In the genomic region with DNA sequence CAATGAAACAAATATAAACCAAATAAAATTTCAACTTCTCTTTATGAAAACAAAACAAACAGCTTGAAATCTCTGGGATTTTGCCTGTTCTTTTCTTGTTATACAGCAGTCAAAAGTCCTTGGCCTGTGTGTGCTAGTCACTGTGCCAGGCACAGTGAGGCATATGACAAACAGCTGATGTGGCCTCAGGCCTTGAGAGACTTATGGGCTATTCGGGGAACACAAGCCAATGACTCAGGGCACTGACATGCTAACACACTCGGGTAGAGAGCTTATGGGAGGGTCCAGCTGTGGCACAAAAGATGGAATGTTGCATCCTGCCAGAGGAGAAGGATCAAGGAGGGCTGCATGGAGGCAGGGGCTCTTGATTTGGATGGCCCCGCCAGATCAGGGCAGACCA, we compare ENCODE assay signal across 18 cellular contexts.
DNase-seq lines count a peak whose midpoint lies in the region; ATAC-seq and TF ChIP-seq lines count a peak whose summit lies in the region.
"Had no signal": no experiment of that assay in that cellular context is flagged by ENCODE, and none has a peak within 500 bp of the region (broad histone marks: within the 10 kb centered on the region; RNA-seq: fewer than 3 reads in every experiment).

No MANE protein-coding gene starts in this region.

- H3K4ac ChIP-seq in mesendoderm (ENCODE audit: low read depth, low read length): no peak overlapping the region

- in situ Hi-C loops in mammary epithelial cell (cut with MboI; ENCODE audit: low sequenced_read_pairs in 2 of 2): no loop called here

- no peak overlapping the region for H3K23ac ChIP-seq in mesendoderm (ENCODE audit: low read length)

- H3K36me3 ChIP-seq in A673 (ENCODE audit: insufficient read depth, low read length, poor library complexity, severe bottlenecking) (no peaks in the 10 kb centered on the region), mammary epithelial cell (ENCODE audit: insufficient read depth, low read length) (no peaks in the 10 kb centered on the region), mesendoderm (ENCODE audit: control insufficient read depth, insufficient read depth, low read length) (no peaks in the 10 kb centered on the region), SK-N-SH (replicated peaks in 1 of 2; ENCODE audit: control insufficient read depth in 1 of 2, insufficient read depth in 2 of 2, low read length in 1 of 2) (no peaks in the 10 kb centered on the region)
- H3K36me3 ChIP-seq: heart left ventricle had no signal

- H3K4me3 ChIP-seq in A673 (ENCODE audit: low read depth, low read length, poor library complexity, severe bottlenecking): no peak overlapping the region
- no peak overlapping the region for H3K4me3 ChIP-seq in mammary epithelial cell (replicated peaks in 1 of 3; ENCODE audit: insufficient read depth in 1 of 3, low read depth in 2 of 3, low read length in 3 of 3)
- H3K4me3 ChIP-seq in mesendoderm (ENCODE audit: low read length): no peak overlapping the region
- no peak overlapping the region for H3K4me3 ChIP-seq in SK-N-SH (ENCODE audit: low read depth in 2 of 2, low read length in 1 of 2)
- H3K4me3 ChIP-seq: A549, heart left ventricle had no signal

- H2AK5ac ChIP-seq in mesendoderm (ENCODE audit: low read length): no peak overlapping the region

- peak; percentile 26 for DNase-seq in A673 (ENCODE audit: low spot score)
- peak; percentile 36 for DNase-seq in HT1080 (ENCODE audit: low read depth)
- peak; percentile 50 for DNase-seq in mammary epithelial cell
- DNase-seq in mesendoderm: peak; percentile 7
- no peak for DNase-seq in T1000 (lab: John Stamatoyannopoulos, UW)
- DNase-seq in SK-N-SH: no peak
- DNase-seq: activated naive CD8-positive, alpha-beta T cell treated with anti-CD3 and anti-CD28 coated beads for 36 hours; Calu3; heart left ventricle; left cardiac atrium; naive thymus-derived CD8-positive, alpha-beta T cell; NCI-H1417; stimulated activated CD4-positive, alpha-beta T cell treated with anti-CD3 and anti-CD28 coated beads, Interleukin-2, amount 100 ng/mL, for 48 hours; T-helper 2 cell; trophoblast cell had no signal

- H4K20me1 ChIP-seq in mammary epithelial cell (ENCODE audit: insufficient read depth, low read length) (no peaks in the 10 kb centered on the region), SK-N-SH (ENCODE audit: insufficient read depth) (no peaks in the 10 kb centered on the region)

- no peak overlapping the region for H3K4me2 ChIP-seq in mammary epithelial cell (ENCODE audit: insufficient read depth, low read depth, low read length)
- no peak overlapping the region for H3K4me2 ChIP-seq in mesendoderm (ENCODE audit: low read length)
- H3K4me2 ChIP-seq in SK-N-SH: no peak overlapping the region
- H3K4me2 ChIP-seq: A549 had no signal

- H3F3A ChIP-seq in SK-N-SH (replicated peaks; ENCODE audit: insufficient read depth): no peaks in the 10 kb centered on the region

- no peak overlapping the region for H4K8ac ChIP-seq in mesendoderm (ENCODE audit: low read depth, low read length)

- H3K4me1 ChIP-seq in A673 (ENCODE audit: insufficient read depth, low read length, poor library complexity, severe bottlenecking) (peaks cover 29% of the 10 kb centered on the region), mammary epithelial cell (ENCODE audit: insufficient read depth, low read length) (no peaks in the 10 kb centered on the region), mesendoderm (ENCODE audit: control insufficient read depth, low read depth, low read length) (no peaks in the 10 kb centered on the region), SK-N-SH (ENCODE audit: control insufficient read depth in 1 of 2, insufficient read depth in 2 of 2, low read depth in 1 of 2, low read length in 1 of 2) (no peaks in the 10 kb centered on the region; a peak in 1 of 4 replicates)
- H3K4me1 ChIP-seq: A549, heart left ventricle had no signal

- H3K9me2 ChIP-seq in SK-N-SH: no peaks in the 10 kb centered on the region

- H3K9me3 ChIP-seq in A673 (ENCODE audit: low read depth, low read length, poor library complexity, severe bottlenecking) (peaks cover 12% of the 10 kb centered on the region), mammary epithelial cell (replicated peaks; ENCODE audit: insufficient read depth, low read length) (no peaks in the 10 kb centered on the region), SK-N-SH (0 out of 2 replicates have a peak, but pooled peaks cover 5% of the 10 kb centered on the region)

- no TSS peak for BruUV-seq in A673 (replicated peaks; lab: Mats Ljungman, UMichigan)
- BruUV-seq in mammary epithelial cell (replicated peaks; lab: Mats Ljungman, UMichigan): no TSS peak

- H3K27ac ChIP-seq in A673 (ENCODE audit: low read depth, low read length, poor library complexity, severe bottlenecking) (no peak overlapping the region), mammary epithelial cell (ENCODE audit: insufficient read depth, low read depth, low read length) (no peak overlapping the region), mesendoderm (ENCODE audit: low read depth, low read length) (no peak overlapping the region), SK-N-SH (ENCODE audit: low read depth in 2 of 2, low read length in 1 of 2) (no peak overlapping the region)
- H3K27ac ChIP-seq: A549, heart left ventricle had no signal

- WGBS in mammary epithelial cell (ENCODE audit: low coverage, missing lambda C conversion rate): 33% methylated on average over 3 of the region's 3 CpGs
- no CpG with 5 or more reads among the region's 3 CpGs for WGBS in mesendoderm (ENCODE audit: extremely low coverage, insufficient coverage, low lambda C conversion rate)
- WGBS in SK-N-SH (ENCODE audit: low lambda C conversion rate): 10% methylated on average over 3 of the region's 3 CpGs

- H3K56ac ChIP-seq in mesendoderm (ENCODE audit: low read length): no peak overlapping the region

- TF ChIP-seq EP300 in SK-N-SH (IDR thresholded peaks at IDR 0.05; ENCODE audit: borderline replicate concordance in 1 of 2, low read depth in 1 of 2, low read length in 1 of 2): no peak

- no peak overlapping the region for H2AFZ ChIP-seq in mammary epithelial cell (ENCODE audit: low read depth, low read length)
- H2AFZ ChIP-seq in SK-N-SH (ENCODE audit: low read depth): no peak overlapping the region

- intact Hi-C loops in A673 (cut with micrococcal nuclease; ENCODE audit: unreplicated experiment) (no loop called here), mammary epithelial cell (cut with micrococcal nuclease) (no loop called here)

- H3K79me2 ChIP-seq in mammary epithelial cell (ENCODE audit: insufficient read depth, low read length): no peaks in the 10 kb centered on the region
- no peaks in the 10 kb centered on the region for H3K79me2 ChIP-seq in mesendoderm (ENCODE audit: control insufficient read depth, insufficient read depth, low read length)
- no peaks in the 10 kb centered on the region for H3K79me2 ChIP-seq in SK-N-SH (ENCODE audit: insufficient read depth)

- H2BK15ac ChIP-seq in mesendoderm (replicated peaks; ENCODE audit: low read depth): no peak overlapping the region

- POLR2A ChIA-PET in A673 (lab: Charles Lee; ENCODE audit: low non-redundant PET) (no interaction called here), SK-N-SH (lab: Yijun Ruan, JAX) (no interaction called here)

- TF ChIP-seq RAD21 in SK-N-SH (IDR thresholded peaks at IDR 0.05; ENCODE audit: low read length): no peak

- no peak overlapping the region for H3K18ac ChIP-seq in mesendoderm (ENCODE audit: low read length)

- no peak overlapping the region for H4K5ac ChIP-seq in mesendoderm (ENCODE audit: low read length)

- H3K79me1 ChIP-seq in mesendoderm (ENCODE audit: low read length): no peaks in the 10 kb centered on the region

- H3K27me3 ChIP-seq in A673 (replicated peaks; ENCODE audit: insufficient read depth, low read depth, low read length, poor library complexity) (no peaks in the 10 kb centered on the region), mammary epithelial cell (ENCODE audit: insufficient read depth, low read length) (no peaks in the 10 kb centered on the region), mesendoderm (ENCODE audit: insufficient read depth, low read length, poor library complexity) (no peaks in the 10 kb centered on the region), SK-N-SH (ENCODE audit: insufficient read depth) (peaks cover 4% of the 10 kb centered on the region; the same call in 1 of the 2 replicates)

- no peak overlapping the region for H2BK5ac ChIP-seq in mesendoderm (ENCODE audit: low read length)

- dilution Hi-C loops in mammary epithelial cell (cut with HindIII; ENCODE audit: low sequenced_read_pairs): loop anchor here (5.0 kb wide), 1 partner anchor 58 kb away; no protein-coding TSS in a partner anchor

- CTCF ChIA-PET in A673 (lab: Charles Lee): no interaction called here
- CTCF ChIA-PET in mammary epithelial cell (lab: Charles Lee; ENCODE audit: low non-redundant PET): no interaction called here
- CTCF ChIA-PET in SK-N-SH (lab: Yijun Ruan, JAX): interaction anchor here (1.4 to 2.9 kb wide), 2 partner anchors 38 to 772 kb away, joined by 4 to 9 read pairs; no protein-coding TSS in a partner anchor

- no peak for TF ChIP-seq CTCF in A673 (conservative IDR thresholded peaks at IDR 0.05; ENCODE audit: low read depth, low read length)
- no peak for TF ChIP-seq CTCF in mammary epithelial cell (conservative IDR thresholded peaks at IDR 0.05 in 1 of 2, IDR thresholded peaks at IDR 0.05 in 1 of 2; ENCODE audit: extremely low read depth in 1 of 2, insufficient read depth in 1 of 2, low read depth in 1 of 2, low read length in 2 of 2)
- no peak for TF ChIP-seq CTCF in SK-N-SH (IDR thresholded peaks at IDR 0.05)

- H2BK120ac ChIP-seq in mesendoderm (ENCODE audit: low read depth, low read length): no peak overlapping the region

- ATAC-seq in HG02970 (IDR thresholded peaks at IDR 0.05; ENCODE audit: low FRiP score, unreplicated experiment) (no peak), GM19324 (IDR thresholded peaks at IDR 0.05; ENCODE audit: low FRiP score, unreplicated experiment) (no peak)
- ATAC-seq: A549; naive thymus-derived CD8-positive, alpha-beta T cell had no signal

- H3K9ac ChIP-seq in mammary epithelial cell (ENCODE audit: insufficient read depth, low read length): no peak overlapping the region
- no peak overlapping the region for H3K9ac ChIP-seq in mesendoderm (ENCODE audit: low read length)
- no peak overlapping the region for H3K9ac ChIP-seq in SK-N-SH

TF ChIP-seq in SK-N-SH, 30 proteins besides CTCF, POLR2A, EP300 and RAD21 (continues in another document):
- TF ChIP-seq YY1 (IDR thresholded peaks at IDR 0.05; ENCODE audit: low read depth): no peak
- no peak for TF ChIP-seq EZH2phosphoT487 (IDR thresholded peaks at IDR 0.05; ENCODE audit: borderline replicate concordance, low read depth)
- TF ChIP-seq FOSL2 (IDR thresholded peaks at IDR 0.05; ENCODE audit: borderline replicate concordance, low read depth): no peak
- TF ChIP-seq SMC3 (IDR thresholded peaks at IDR 0.05; ENCODE audit: low read depth, low read length): no peak

Comparison
In these comparisons a context has a peak if more than half of its experiments do, and no peak if none do; other contexts are left out.
1. DNase-seq: peak in A673 (single experiment), HT1080 (single experiment), mammary epithelial cell (single experiment) and mesendoderm (single experiment); none in T1000 (single experiment) and SK-N-SH (single experiment).